Comparison of ENCODE assay signal across 19 cellular contexts in the genomic region with DNA sequence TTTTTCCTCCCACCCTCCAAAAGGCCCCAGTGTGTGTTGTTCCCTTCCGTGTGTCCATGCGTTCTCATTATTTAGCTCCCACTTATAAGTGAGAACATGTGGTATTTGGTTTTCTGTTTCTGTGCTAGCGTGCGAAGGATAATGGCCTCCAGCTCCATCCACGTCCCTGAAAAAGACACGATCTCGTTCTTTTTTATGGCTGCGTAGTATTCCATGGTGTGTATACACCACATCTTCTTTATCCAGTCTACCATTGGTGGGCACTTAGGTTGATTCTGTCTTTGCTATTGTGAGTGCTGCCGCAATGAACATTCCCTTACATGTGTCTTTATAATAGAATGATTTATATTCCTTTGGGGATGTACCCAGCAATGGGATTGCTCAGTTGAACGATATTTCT.
DNase-seq lines count a peak whose midpoint lies in the region; ATAC-seq and TF ChIP-seq lines count a peak whose summit lies in the region.
"Had no signal": no experiment of that assay in that cellular context is flagged by ENCODE, and none has a peak within 500 bp of the region (broad histone marks: within the 10 kb centered on the region; RNA-seq: fewer than 3 reads in every experiment).

No MANE protein-coding gene starts in this region.

- H3K36me3 Mint-ChIP-seq in activated CD4-positive, alpha-beta T cell treated with anti-CD3 and anti-CD28 coated beads, Interleukin-2, amount 10 ng/mL, durations not matched to agents 24 days and 14 days (ENCODE audit: low read depth), result peaks cover 4% of the 10 kb centered on the region
- peaks cover 2% of the 10 kb centered on the region for H3K36me3 Mint-ChIP-seq in activated CD4-positive, alpha-beta T cell treated with anti-CD3 and anti-CD28 coated beads, Interleukin-2, amount 10 ng/mL, durations not matched to agents 7 days and 5 days (ENCODE audit: low read depth)
- H3K36me3 Mint-ChIP-seq in activated CD8-positive, alpha-beta T cell treated with anti-CD3 and anti-CD28 coated beads, Interleukin-2, amount 10 ng/mL, durations not matched to agents 7 days and 5 days (ENCODE audit: low read depth), result no peaks in the 10 kb centered on the region

- H3K27me3 ChIP-seq in HL-60 (ENCODE audit: insufficient read depth, poor library complexity, severe bottlenecking), result no peaks in the 10 kb centered on the region
- H3K27me3 ChIP-seq in spleen (replicated peaks in 1 of 7), result peaks cover 0 to 71% (median 3%) of the 10 kb centered on the region in 7 donors
- H3K27me3 ChIP-seq: SJSA1 had no signal

- H3K4me3 ChIP-seq in HL-60 (replicated peaks; ENCODE audit: insufficient read depth, low read length) (no peak overlapping the region), spleen (no peak overlapping the region)
- H3K4me3 ChIP-seq: SJSA1 had no signal

- no peaks in the 10 kb centered on the region for H3K36me3 ChIP-seq in spleen
- H3K36me3 ChIP-seq: SJSA1 had no signal

- TF ChIP-seq POLR2A in spleen (IDR thresholded peaks at IDR 0.05), result no peak

- H3K4me1 ChIP-seq in spleen, result peaks cover 14 to 43% (median 27%) of the 10 kb centered on the region in 6 donors

- H3K4me3 Mint-ChIP-seq in activated CD4-positive, alpha-beta T cell treated with anti-CD3 and anti-CD28 coated beads, Interleukin-2, amount 10 ng/mL, durations not matched to agents 24 days and 14 days, result no peak overlapping the region
- no peak overlapping the region for H3K4me3 Mint-ChIP-seq in activated CD4-positive, alpha-beta T cell treated with anti-CD3 and anti-CD28 coated beads, Interleukin-2, amount 10 ng/mL, durations not matched to agents 7 days and 5 days
- no peak overlapping the region for H3K4me3 Mint-ChIP-seq in activated CD8-positive, alpha-beta T cell treated with anti-CD3 and anti-CD28 coated beads, Interleukin-2, amount 10 ng/mL, durations not matched to agents 7 days and 5 days
- H3K4me3 Mint-ChIP-seq in stimulated activated naive CD8-positive, alpha-beta T cell treated with anti-CD3 and anti-CD28 coated beads, Interleukin-15, amount 100 ng/mL, for 72 hours, result no peak overlapping the region
- H3K4me3 Mint-ChIP-seq: CD14-positive monocyte, HFFc6 had no signal

- intact Hi-C loops in activated CD4-positive, alpha-beta T cell treated with anti-CD3 and anti-CD28 coated beads, Interleukin-2, amount 10 ng/mL, durations not matched to agents 24 days and 14 days (cut with micrococcal nuclease), result loop anchor here (10.0 kb wide), 1 partner anchor 149 kb away; no protein-coding TSS in a partner anchor
- intact Hi-C loops in spleen (cut with DNase I; ENCODE audit: low total_unique reads), result no loop called here

- TF ChIP-seq CTCF in HL-60 (IDR thresholded peaks at IDR 0.05; ENCODE audit: insufficient read depth, low read length), result no peak
- no peak for TF ChIP-seq CTCF in spleen (IDR thresholded peaks at IDR 0.05 in 8 of 11, conservative IDR thresholded peaks at IDR 0.05 in 3 of 11)

- DNase-seq in activated CD4-positive, alpha-beta T cell treated with anti-CD3 and anti-CD28 coated beads, Interleukin-2, amount 10 ng/mL, durations not matched to agents 24 days and 14 days, result no peak
- no peak for DNase-seq in activated CD4-positive, alpha-beta T cell treated with anti-CD3 and anti-CD28 coated beads, Interleukin-2, amount 10 ng/mL, durations not matched to agents 7 days and 5 days
- DNase-seq in HL-60 (ENCODE audit: low read depth in 1 of 2, low spot score in 1 of 2), result no peak
- DNase-seq in activated CD8-positive, alpha-beta T cell treated with anti-CD3 and anti-CD28 coated beads, Interleukin-2, amount 10 ng/mL, durations not matched to agents 7 days and 5 days, result no peak
- DNase-seq in stimulated activated naive CD8-positive, alpha-beta T cell treated with anti-CD3 and anti-CD28 coated beads, Interleukin-15, amount 100 ng/mL, for 72 hours, result no peak
- no peak for DNase-seq in NK-92 treated with Interleukin-12 subunit alpha and Interleukin-12 subunit beta, amount 100 ng/mL, for 24 hours (lab: John Stamatoyannopoulos, UW)
- DNase-seq in spleen, result no peak
- DNase-seq: AML-193, HFFc6, Karpas-422, NCI-H1694 treated with DMSO at 0.1 percent for 48 hours, NCI-H2081 treated with DMSO at 0.1 percent for 48 hours, NCI-H446, NCI-H526, OCI-M1 had no signal

- peak overlapping the region; percentile 91 for H3K27ac Mint-ChIP-seq in activated CD4-positive, alpha-beta T cell treated with anti-CD3 and anti-CD28 coated beads, Interleukin-2, amount 10 ng/mL, durations not matched to agents 24 days and 14 days
- H3K27ac Mint-ChIP-seq in activated CD4-positive, alpha-beta T cell treated with anti-CD3 and anti-CD28 coated beads, Interleukin-2, amount 10 ng/mL, durations not matched to agents 7 days and 5 days, result no peak overlapping the region
- H3K27ac Mint-ChIP-seq in activated CD8-positive, alpha-beta T cell treated with anti-CD3 and anti-CD28 coated beads, Interleukin-2, amount 10 ng/mL, durations not matched to agents 7 days and 5 days, result peak overlapping the region; percentile 79
- H3K27ac Mint-ChIP-seq in stimulated activated naive CD8-positive, alpha-beta T cell treated with anti-CD3 and anti-CD28 coated beads, Interleukin-15, amount 100 ng/mL, for 72 hours, result peak overlapping the region; percentile 69 to 84
- H3K27ac Mint-ChIP-seq: HFFc6 had no signal

- peak overlapping the region; percentile 90 for H3K27ac ChIP-seq in HL-60 (replicated peaks)
- H3K27ac ChIP-seq in spleen, result peak overlapping the region in 3 of 8 donors; percentile 75 to 85 (median 78)
- H3K27ac ChIP-seq: SJSA1 had no signal

- WGBS in spleen, 5 donors, result 75 to 86% (median 82%) methylated on average over 10 of the region's 10 CpGs

- peaks cover 8% of the 10 kb centered on the region for H3K9me3 Mint-ChIP-seq in activated CD4-positive, alpha-beta T cell treated with anti-CD3 and anti-CD28 coated beads, Interleukin-2, amount 10 ng/mL, durations not matched to agents 24 days and 14 days
- H3K9me3 Mint-ChIP-seq in activated CD4-positive, alpha-beta T cell treated with anti-CD3 and anti-CD28 coated beads, Interleukin-2, amount 10 ng/mL, durations not matched to agents 7 days and 5 days, result no peaks in the 10 kb centered on the region
- H3K9me3 Mint-ChIP-seq in activated CD8-positive, alpha-beta T cell treated with anti-CD3 and anti-CD28 coated beads, Interleukin-2, amount 10 ng/mL, durations not matched to agents 7 days and 5 days (ENCODE audit: insufficient read depth), result no peaks in the 10 kb centered on the region
- H3K9me3 Mint-ChIP-seq in stimulated activated naive CD8-positive, alpha-beta T cell treated with anti-CD3 and anti-CD28 coated beads, Interleukin-15, amount 100 ng/mL, for 72 hours, result no peaks in the 10 kb centered on the region
- H3K9me3 Mint-ChIP-seq: HFFc6 had no signal

- ATAC-seq in activated CD8-positive, alpha-beta T cell treated with anti-CD3 and anti-CD28 coated beads, Interleukin-2, amount 10 ng/mL, durations not matched to agents 7 days and 5 days, result no peak
- no peak for ATAC-seq in stimulated activated naive CD8-positive, alpha-beta T cell treated with anti-CD3 and anti-CD28 coated beads, Interleukin-15, amount 100 ng/mL, for 72 hours
- ATAC-seq in HG03095 (IDR thresholded peaks at IDR 0.05; ENCODE audit: unreplicated experiment), result no peak
- ATAC-seq: Right ventricle myocardium inferior had no signal

- H3K9me3 ChIP-seq in spleen, result no peaks in the 10 kb centered on the region
- H3K9me3 ChIP-seq: SJSA1 had no signal

- CTCF ChIA-PET in activated CD4-positive, alpha-beta T cell treated with anti-CD3 and anti-CD28 coated beads, Interleukin-2, amount 10 ng/mL, durations not matched to agents 7 days and 5 days (lab: Charles Lee), result interaction anchor here (1.9 kb wide), 1 partner anchor 10 kb away, joined by 6 read pairs; no protein-coding TSS in a partner anchor
- CTCF ChIA-PET in activated CD8-positive, alpha-beta T cell treated with anti-CD3 and anti-CD28 coated beads, Interleukin-2, amount 10 ng/mL, durations not matched to agents 7 days and 5 days (lab: Charles Lee), result no interaction called here

- POLR2A ChIA-PET in activated CD4-positive, alpha-beta T cell treated with anti-CD3 and anti-CD28 coated beads, Interleukin-2, amount 10 ng/mL, durations not matched to agents 7 days and 5 days (lab: Charles Lee), result no interaction called here
- POLR2A ChIA-PET in activated CD8-positive, alpha-beta T cell treated with anti-CD3 and anti-CD28 coated beads, Interleukin-2, amount 10 ng/mL, durations not matched to agents 7 days and 5 days (lab: Charles Lee), result no interaction called here

- peaks cover 2% of the 10 kb centered on the region for H3K27me3 Mint-ChIP-seq in activated CD4-positive, alpha-beta T cell treated with anti-CD3 and anti-CD28 coated beads, Interleukin-2, amount 10 ng/mL, durations not matched to agents 24 days and 14 days
- no peaks in the 10 kb centered on the region for H3K27me3 Mint-ChIP-seq in activated CD4-positive, alpha-beta T cell treated with anti-CD3 and anti-CD28 coated beads, Interleukin-2, amount 10 ng/mL, durations not matched to agents 7 days and 5 days
- H3K27me3 Mint-ChIP-seq in activated CD8-positive, alpha-beta T cell treated with anti-CD3 and anti-CD28 coated beads, Interleukin-2, amount 10 ng/mL, durations not matched to agents 7 days and 5 days (ENCODE audit: low read depth), result peaks cover 2% of the 10 kb centered on the region
- H3K27me3 Mint-ChIP-seq in stimulated activated naive CD8-positive, alpha-beta T cell treated with anti-CD3 and anti-CD28 coated beads, Interleukin-15, amount 100 ng/mL, for 72 hours, result peaks cover 82% of the 10 kb centered on the region

- H3K4me1 Mint-ChIP-seq in activated CD4-positive, alpha-beta T cell treated with anti-CD3 and anti-CD28 coated beads, Interleukin-2, amount 10 ng/mL, durations not matched to agents 24 days and 14 days, result peaks cover 56% of the 10 kb centered on the region
- H3K4me1 Mint-ChIP-seq in activated CD4-positive, alpha-beta T cell treated with anti-CD3 and anti-CD28 coated beads, Interleukin-2, amount 10 ng/mL, durations not matched to agents 7 days and 5 days, result peaks cover 54% of the 10 kb centered on the region
- H3K4me1 Mint-ChIP-seq in activated CD8-positive, alpha-beta T cell treated with anti-CD3 and anti-CD28 coated beads, Interleukin-2, amount 10 ng/mL, durations not matched to agents 7 days and 5 days (ENCODE audit: low read depth), result peaks cover 58% of the 10 kb centered on the region
- peaks cover 69% of the 10 kb centered on the region for H3K4me1 Mint-ChIP-seq in stimulated activated naive CD8-positive, alpha-beta T cell treated with anti-CD3 and anti-CD28 coated beads, Interleukin-15, amount 100 ng/mL, for 72 hours
